In the genomic region with DNA sequence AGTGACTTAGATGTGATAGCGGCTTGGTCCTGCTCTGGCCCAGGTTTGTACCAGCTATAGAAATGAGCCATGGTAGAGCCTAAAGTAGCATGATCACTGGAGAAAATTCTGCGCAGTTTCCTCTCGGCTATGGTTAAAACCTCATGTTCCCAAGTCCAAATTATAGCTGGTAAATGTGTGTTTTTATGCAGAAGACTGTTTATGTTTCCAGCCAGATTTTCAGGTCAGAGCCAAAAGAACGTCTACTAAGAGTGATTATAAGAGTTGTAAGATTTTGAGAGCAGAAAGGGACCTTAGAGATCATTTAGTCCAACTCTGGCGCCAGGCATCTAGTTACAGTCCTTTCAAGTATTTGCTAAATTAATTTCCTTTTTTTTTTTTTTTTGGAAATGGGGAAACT, we compare ENCODE assay signal across 18 cellular contexts.
"Had no signal": no experiment of that assay in that cellular context is flagged by ENCODE, and none has a peak within 500 bp of the region (broad histone marks: within the 10 kb centered on the region; RNA-seq: fewer than 3 reads in every experiment).

No MANE protein-coding gene starts in this region.

- H3K27me3 Mint-ChIP-seq: naive thymus-derived CD8-positive, alpha-beta T cell had no signal

- ATAC-seq: esophagus mucosa; gastrocnemius medialis; left cardiac atrium; lower lobe of right lung; naive thymus-derived CD8-positive, alpha-beta T cell; stimulated activated naive CD8-positive, alpha-beta T cell treated with anti-CD3 and anti-CD28 coated beads, Interleukin-15, Interleukin-2, amounts not matched to agents 100 U/mL and 50 U/mL, for 24 hours had no signal

- H3K4me3 ChIP-seq: gastrocnemius medialis, left ventricle myocardium inferior, lower lobe of right lung, ovary, right atrium auricular region, suprapubic skin, tibial nerve had no signal

- H3K4me3 Mint-ChIP-seq: immature natural killer cell; naive thymus-derived CD8-positive, alpha-beta T cell had no signal

- H3K36me3 ChIP-seq: ovary had no signal

- H3K27ac Mint-ChIP-seq: naive thymus-derived CD8-positive, alpha-beta T cell had no signal

- H3K9me3 Mint-ChIP-seq: immature natural killer cell; naive thymus-derived CD8-positive, alpha-beta T cell had no signal

- H3K9me3 ChIP-seq: gastrocnemius medialis, left ventricle myocardium inferior, lower lobe of right lung, neutrophil, ovary, right atrium auricular region, suprapubic skin, tibial nerve had no signal

- H3K27me3 ChIP-seq: gastrocnemius medialis, neutrophil, ovary, right atrium auricular region, suprapubic skin, tibial nerve had no signal

- H3K4me1 ChIP-seq: suprapubic skin had no signal

- DNase-seq: effector memory CD4-positive, alpha-beta T cell; gastrocnemius medialis; immature natural killer cell; kidney; left cardiac atrium; left ventricle myocardium inferior; lower lobe of right lung; mesendoderm; naive thymus-derived CD8-positive, alpha-beta T cell; ovary; small intestine; stimulated activated CD4-positive, alpha-beta T cell treated with anti-CD3 and anti-CD28 coated beads, Interleukin-12 subunit alpha, Interleukin-12 subunit beta, amount 100 ng/mL, for 4 hours; stimulated activated naive CD8-positive, alpha-beta T cell treated with anti-CD3 and anti-CD28 coated beads, Interleukin-15, Interleukin-2, amounts not matched to agents 100 U/mL and 50 U/mL, for 24 hours had no signal

- H3K27ac ChIP-seq: gastrocnemius medialis, left ventricle myocardium inferior, lower lobe of right lung, neutrophil, ovary, right atrium auricular region, suprapubic skin had no signal
